Comparison of ENCODE assay signal across 1 cellular context in the genomic region with DNA sequence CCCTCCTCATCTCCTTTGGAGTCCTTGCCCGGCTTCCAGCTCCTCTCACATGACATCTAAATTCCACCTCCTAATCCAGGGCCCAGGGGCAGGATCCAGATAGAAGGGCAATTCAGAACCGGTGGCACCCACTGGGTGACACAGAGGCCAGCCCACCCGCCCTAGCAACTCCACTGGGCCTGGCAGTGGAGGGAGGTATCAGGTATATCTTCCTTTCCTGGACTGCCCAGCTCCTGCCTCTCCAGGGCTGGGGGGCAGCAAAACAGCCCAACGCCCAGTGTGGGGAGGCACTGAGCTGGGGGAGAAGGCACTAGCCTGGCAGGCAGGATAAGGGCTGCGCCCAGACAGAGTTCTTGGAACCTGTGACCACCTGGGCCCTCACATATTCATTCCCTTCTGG.
TF ChIP-seq lines count a peak whose summit lies in the region.

No MANE protein-coding gene starts in this region.

TF ChIP-seq in endothelial cell of umbilical vein, 7 proteins besides CTCF, POLR2A, EP300 and RAD21 (continued from another document):
- TF ChIP-seq, protein P1, sequence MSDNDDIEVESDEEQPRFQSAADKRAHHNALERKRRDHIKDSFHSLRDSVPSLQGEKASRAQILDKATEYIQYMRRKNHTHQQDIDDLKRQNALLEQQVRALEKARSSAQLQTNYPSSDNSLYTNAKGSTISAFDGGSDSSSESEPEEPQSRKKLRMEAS (IDR thresholded peaks at IDR 0.05; ENCODE audit: insufficient read depth, insufficient read length), result no peak
- TF ChIP-seq JUN (IDR thresholded peaks at IDR 0.05; ENCODE audit: borderline replicate concordance, insufficient read depth, insufficient read length, low read depth), result no peak
